15 cellular contexts compared by ENCODE assay signal in the genomic region with DNA sequence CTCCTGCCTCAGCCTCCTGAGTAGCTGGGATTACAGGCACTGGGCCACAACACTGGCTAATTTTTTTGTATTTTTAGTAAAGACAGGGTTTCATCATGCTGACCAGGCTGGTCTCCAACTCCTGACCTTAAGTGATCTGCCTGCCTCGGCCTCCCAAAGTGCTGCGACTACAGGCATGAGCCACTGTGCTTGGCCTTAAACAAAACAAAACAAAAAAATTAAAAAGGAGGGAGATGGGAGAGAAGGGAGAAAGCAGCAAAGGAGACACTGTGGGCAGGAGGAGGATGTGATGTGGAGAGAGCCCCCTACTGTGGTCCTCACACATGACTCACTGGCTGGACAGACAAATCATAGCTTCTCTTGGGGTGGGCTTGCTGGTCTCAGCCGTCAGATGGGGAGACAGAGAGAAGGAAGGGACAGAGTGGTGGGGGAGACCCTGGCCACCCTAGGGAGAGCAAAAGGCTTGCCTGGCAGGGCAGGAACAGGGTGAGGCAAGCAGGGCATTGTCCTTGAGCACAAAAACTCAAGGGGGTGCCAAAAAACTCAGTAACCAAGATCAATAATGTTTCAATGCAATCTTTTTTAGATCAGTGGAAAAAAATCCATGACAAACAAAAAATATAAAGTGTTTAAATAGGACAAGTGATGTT. TPM values are rescaled to one million over a fixed set of nuclear protein-coding genes. Genes with fewer than 3 reads are reported as not detected.
DNase-seq lines count a peak whose midpoint lies in the region; ATAC-seq and TF ChIP-seq lines count a peak whose summit lies in the region.
"Had no signal": no experiment of that assay in that cellular context is flagged by ENCODE, and none has a peak within 500 bp of the region (broad histone marks: within the 10 kb centered on the region; RNA-seq: fewer than 3 reads in every experiment).

No MANE protein-coding gene starts in this region.

- H3K36me3 ChIP-seq in brain microvascular endothelial cell (replicated peaks) (no peaks in the 10 kb centered on the region), upper lobe of right lung (no peaks in the 10 kb centered on the region)
- H3K36me3 ChIP-seq: ovary had no signal

- no peaks in the 10 kb centered on the region for H3K36me3 Mint-ChIP-seq in neural crest cell (ENCODE audit: low read depth)

- H3K4me1 ChIP-seq in upper lobe of right lung, result peaks cover 6% of the 10 kb centered on the region

- H3K27me3 ChIP-seq in brain microvascular endothelial cell (replicated peaks) (no peaks in the 10 kb centered on the region), upper lobe of right lung (no peaks in the 10 kb centered on the region)
- H3K27me3 ChIP-seq: ovary had no signal

- peak; percentile 50 for DNase-seq in AG10803 (ENCODE audit: low read depth)
- DNase-seq in HT1080 (ENCODE audit: low read depth), result peak; percentile 77
- DNase-seq in brain microvascular endothelial cell, result peak; percentile 64
- no peak for DNase-seq in neural crest cell (ENCODE audit: low read depth, low spot score)
- DNase-seq in kidney glomerular epithelial cell (lab: John Stamatoyannopoulos, UW), result no peak
- DNase-seq in activated CD4-positive, alpha-beta T cell treated with anti-CD3 and anti-CD28 coated beads, Interleukin-2, amount 50 U/mL, for 1 hour, result no peak
- no peak for DNase-seq in upper lobe of right lung
- DNase-seq: activated CD4-positive, CD25-positive, alpha-beta regulatory T cell treated with anti-CD3 and anti-CD28 coated beads, Interleukin-2, amount 50 U/mL, for 72 hours; activated gamma-delta T cell treated with Interleukin-2 at 50 U/mL for 16 hours; CD4-positive, alpha-beta T cell; GF-D8; NCI-H2171; ovary; stimulated activated naive CD4-positive, alpha-beta T cell treated with Interleukin-2 at 50 U/mL for 16 hours had no signal

- peaks cover 5% of the 10 kb centered on the region for H3K4me1 Mint-ChIP-seq in neural crest cell

- H3K27ac ChIP-seq in brain microvascular endothelial cell, result peak overlapping the region; percentile 48
- H3K27ac ChIP-seq in upper lobe of right lung, result no peak overlapping the region
- H3K27ac ChIP-seq: ovary had no signal

- H3K9me3 Mint-ChIP-seq in neural crest cell, result no peaks in the 10 kb centered on the region
- H3K9me3 Mint-ChIP-seq: CD4-positive, alpha-beta T cell had no signal

- no peak for ATAC-seq in HG02588 (IDR thresholded peaks at IDR 0.05; ENCODE audit: unreplicated experiment)
- ATAC-seq in upper lobe of right lung, result no peak

- in situ Hi-C loops in brain microvascular endothelial cell (cut with HindIII; ENCODE audit: low pct_ligation_motif_present, low sequenced_read_pairs), result no loop called here

- no peaks in the 10 kb centered on the region for H3K9me3 ChIP-seq in upper lobe of right lung
- H3K9me3 ChIP-seq: ovary had no signal

- peak overlapping the region; percentile 14 for H3K27ac Mint-ChIP-seq in neural crest cell (ENCODE audit: unreplicated experiment)
- H3K27ac Mint-ChIP-seq: CD4-positive, alpha-beta T cell had no signal

- no peaks in the 10 kb centered on the region for H3K27me3 Mint-ChIP-seq in neural crest cell (ENCODE audit: low read depth)
- H3K27me3 Mint-ChIP-seq: CD4-positive, alpha-beta T cell had no signal

- intact Hi-C loops in upper lobe of right lung (cut with DNase I), result no loop called here

- H3K4me3 Mint-ChIP-seq in neural crest cell, result no peak overlapping the region
- H3K4me3 Mint-ChIP-seq: CD4-positive, alpha-beta T cell had no signal

- no peak for TF ChIP-seq CTCF in AG10803 (conservative IDR thresholded peaks at IDR 0.05; ENCODE audit: low read length)
- peak; percentile 37 for TF ChIP-seq CTCF in brain microvascular endothelial cell (IDR thresholded peaks at IDR 0.05; ENCODE audit: low read depth, low read length, missing control alignments)
- no peak for TF ChIP-seq CTCF in neural crest cell (conservative IDR thresholded peaks at IDR 0.05)
- no peak for TF ChIP-seq CTCF in upper lobe of right lung (IDR thresholded peaks at IDR 0.05)

- H3K4me3 ChIP-seq in AG10803 (ENCODE audit: low read length) (no peak overlapping the region), brain microvascular endothelial cell (ENCODE audit: low read depth, low read length) (no peak overlapping the region), upper lobe of right lung (no peak overlapping the region)
- H3K4me3 ChIP-seq: ovary had no signal

RNA-seq across cellular contexts. Expression of a gene that starts 31.6 kb away (rescaled TPM):
- 42.6 and 50.1 TPM in 2 replicates for total RNA-seq in HT1080 (2014; rRNA removed; shearing (Covaris generic))
- polyA plus RNA-seq in HT1080 (2015; cell fraction: cytosol; rRNA removed), result 39.2 and 40.2 TPM in 2 replicates
- 22.5 and 28.3 TPM in 2 replicates for polyA plus RNA-seq in HT1080 (2015; cell fraction: nucleus; rRNA removed)
- total RNA-seq in neural crest cell (10.7 and 11.8 TPM in 2 replicates), upper lobe of right lung (83.1 TPM)

RNA-seq across cellular contexts. Expression of a gene that starts 46.1 kb away (rescaled TPM):
- 41.9 and 44.7 TPM in 2 replicates for total RNA-seq in HT1080 (2014; rRNA removed; shearing (Covaris generic))
- 18.2 and 20.1 TPM in 2 replicates for polyA plus RNA-seq in HT1080 (2015; cell fraction: cytosol; rRNA removed)
- polyA plus RNA-seq in HT1080 (2015; cell fraction: nucleus; rRNA removed), result 68.2 and 71.1 TPM in 2 replicates
- total RNA-seq in neural crest cell (33.6 and 34.3 TPM in 2 replicates), upper lobe of right lung (33.1 TPM)

RNA-seq across cellular contexts. Expression of a gene that starts 59.5 kb away (rescaled TPM):
- not detected in 2 replicates for total RNA-seq in HT1080 (2014; rRNA removed; shearing (Covaris generic))
- polyA plus RNA-seq in HT1080 (2015; cell fraction: cytosol; rRNA removed), result not detected in 2 replicates
- not detected in 2 replicates for polyA plus RNA-seq in HT1080 (2015; cell fraction: nucleus; rRNA removed)
- total RNA-seq in neural crest cell (not detected in 2 replicates), upper lobe of right lung (0.55 TPM)
- total RNA-seq: CD4-positive, alpha-beta T cell had no signal

Comparison
In these comparisons a context has a peak if more than half of its experiments do, and no peak if none do; other contexts are left out.
1. DNase-seq: peak in AG10803 (single experiment), HT1080 (single experiment) and brain microvascular endothelial cell (single experiment); none in neural crest cell (single experiment), kidney glomerular epithelial cell (single experiment), activated CD4-positive, alpha-beta T cell treated with anti-CD3 and anti-CD28 coated beads, Interleukin-2, amount 50 U/mL, for 1 hour (single experiment) and upper lobe of right lung (single experiment).